In the genomic region with DNA sequence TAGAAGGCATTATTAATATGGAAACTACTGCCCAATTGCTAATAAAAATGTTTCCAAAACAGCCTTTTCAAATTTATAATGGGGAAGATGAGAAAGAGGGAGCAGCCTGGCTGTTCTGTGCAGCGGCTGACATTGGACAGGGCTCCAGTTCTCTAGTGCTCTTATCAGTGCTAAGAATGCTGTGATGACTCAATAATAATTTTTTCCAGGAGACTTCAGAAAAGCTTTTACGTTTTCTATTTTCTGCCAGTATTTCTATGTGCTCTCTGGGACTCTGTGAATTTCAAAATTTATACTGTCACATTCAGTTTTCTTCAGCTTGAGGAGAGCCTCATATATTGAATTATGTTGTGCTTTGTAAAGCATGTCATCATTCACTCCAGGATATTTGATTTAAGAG, we compare ENCODE assay signal across 20 cellular contexts.
DNase-seq lines count a peak whose midpoint lies in the region; ATAC-seq, FAIRE-seq and TF ChIP-seq lines count a peak whose summit lies in the region.
"Had no signal": no experiment of that assay in that cellular context is flagged by ENCODE, and none has a peak within 500 bp of the region (broad histone marks: within the 10 kb centered on the region; RNA-seq: fewer than 3 reads in every experiment).

No MANE protein-coding gene starts in this region.

- no peaks in the 10 kb centered on the region for H3K27me3 ChIP-seq in pancreas
- H3K27me3 ChIP-seq in vagina = no peaks in the 10 kb centered on the region
- H3K27me3 ChIP-seq: dorsolateral prefrontal cortex, gastrocnemius medialis, sigmoid colon had no signal

- H3K36me3 ChIP-seq in pancreas (no peaks in the 10 kb centered on the region), vagina (peaks cover 0 to 5% of the 10 kb centered on the region in 2 donors)

- TF ChIP-seq CTCF in pancreas (IDR thresholded peaks at IDR 0.05) = no peak
- no peak for TF ChIP-seq CTCF in vagina (IDR thresholded peaks at IDR 0.05)

- no peak for TF ChIP-seq POLR2A in vagina (IDR thresholded peaks at IDR 0.05)

- no peak overlapping the region for H3K27ac ChIP-seq in pancreas
- no peak overlapping the region for H3K27ac ChIP-seq in vagina
- H3K27ac ChIP-seq: dorsolateral prefrontal cortex, gastrocnemius medialis, HL-60 had no signal

- intact Hi-C loops in Right ventricle myocardium superior (cut with DNase I) = no loop called here
- intact Hi-C loops in pancreas (cut with DNase I) = no loop called here
- intact Hi-C loops in vagina (cut with DNase I) = no loop called here

- H3K4me3 ChIP-seq in pancreas (no peak overlapping the region), vagina (no peak overlapping the region)
- H3K4me3 ChIP-seq: dorsolateral prefrontal cortex, gastrocnemius medialis, sigmoid colon had no signal

- H3K4me1 ChIP-seq in pancreas = no peaks in the 10 kb centered on the region
- no peaks in the 10 kb centered on the region for H3K4me1 ChIP-seq in vagina

- DNase-seq in GM03348 (ENCODE audit: low spot score) (peak; percentile 62), astrocyte of the hippocampus (ENCODE audit: low read depth, low spot score) (peak; percentile 56), Right ventricle myocardium superior (peak; percentile 42), pancreas (no peak), vagina (ENCODE audit: extremely low spot score in 2 of 2) (no peak), C1 segment of cervical spinal cord (lab: John Stamatoyannopoulos, UW) (no peak), activated T-cell treated with anti-CD3 and anti-CD28 coated beads for 4 hours (no peak)
- DNase-seq: activated naive CD4-positive, alpha-beta T cell treated with anti-CD3 and anti-CD28 coated beads, Interleukin-2, amount 50 U/mL, for 16 hours; CD4-positive, CD25-positive, alpha-beta regulatory T cell; dorsolateral prefrontal cortex; gastrocnemius medialis; kidney glomerular epithelial cell; naive thymus-derived CD8-positive, alpha-beta T cell; NCI-H2029; SHP77; sigmoid colon; stimulated activated naive CD4-positive, alpha-beta T cell had no signal

- WGBS in pancreas, 2 donors = 49 to 68% methylated on average over 2 of the region's 2 CpGs

- no peaks in the 10 kb centered on the region for H3K9me3 ChIP-seq in pancreas
- H3K9me3 ChIP-seq in vagina = no peaks in the 10 kb centered on the region
- H3K9me3 ChIP-seq: gastrocnemius medialis, sigmoid colon had no signal

- ATAC-seq in Right ventricle myocardium superior (ENCODE audit: poor library complexity) (peak; percentile 94), pancreas (peak; percentile 40 to 85 (median 75)), GM21423 (IDR thresholded peaks at IDR 0.05; ENCODE audit: unreplicated experiment) (no peak)
- ATAC-seq: gastrocnemius medialis; naive thymus-derived CD8-positive, alpha-beta T cell had no signal

- FAIRE-seq in pancreas (lab: Jason Lieb, UNC) = no peak
- FAIRE-seq: H54 had no signal

Comparison
In these comparisons a context has a peak if more than half of its experiments do, and no peak if none do; other contexts are left out.
1. DNase-seq: peak in GM03348 (single experiment), astrocyte of the hippocampus (single experiment) and Right ventricle myocardium superior (single experiment); none in pancreas (0 of 6), vagina (0 of 2), C1 segment of cervical spinal cord (0 of 14) and activated T-cell treated with anti-CD3 and anti-CD28 coated beads for 4 hours (single experiment).